ENCODE assay signal across 8 cellular contexts in the genomic region with DNA sequence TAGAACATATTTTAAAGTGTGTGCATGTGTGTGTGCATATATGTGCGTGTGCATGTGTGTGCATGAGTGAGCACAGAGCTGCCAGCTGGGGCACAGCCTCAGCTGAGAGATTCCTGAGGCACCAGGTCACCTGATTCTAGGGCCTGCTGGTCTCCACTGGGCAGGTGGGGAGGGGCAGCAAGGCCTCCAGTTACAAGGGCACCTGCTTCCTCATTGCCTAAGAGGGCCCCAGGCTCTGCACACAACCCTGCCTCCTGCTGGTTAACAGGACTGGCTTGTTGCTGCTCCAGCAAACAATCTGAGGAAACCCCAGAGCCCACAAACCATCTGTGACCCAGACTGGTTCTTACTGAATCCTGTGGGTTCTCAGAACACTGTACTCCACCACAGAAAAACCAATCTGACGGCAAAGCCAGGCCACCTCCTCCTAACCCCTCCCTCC. TPM values are rescaled to one million over a fixed set of nuclear protein-coding genes. Genes with fewer than 3 reads are reported as not detected.
DNase-seq lines count a peak whose midpoint lies in the region; ATAC-seq and TF ChIP-seq lines count a peak whose summit lies in the region.

No MANE protein-coding gene starts in this region.

- TF ChIP-seq CTCF in neural cell (IDR thresholded peaks at IDR 0.05; ENCODE audit: poor library complexity, severe bottlenecking): peak; percentile 13

- TF ChIP-seq RAD21 in neural cell (conservative IDR thresholded peaks at IDR 0.05): no peak

- H3K27ac ChIP-seq in neural cell (ENCODE audit: low read length): no peak overlapping the region

- H3K9me3 ChIP-seq in neural cell (ENCODE audit: low read length): no peaks in the 10 kb centered on the region

- H3K9me2 ChIP-seq in neural cell (ENCODE audit: insufficient read depth, low read length): no peaks in the 10 kb centered on the region

- no peaks in the 10 kb centered on the region for H3F3A ChIP-seq in neural cell (ENCODE audit: insufficient read depth, low read length, poor library complexity, severe bottlenecking)

- peaks cover 17% of the 10 kb centered on the region for H3K36me3 ChIP-seq in neural cell (ENCODE audit: insufficient read depth, low read length)

- H3K4me2 ChIP-seq in neural cell (ENCODE audit: low read length): no peak overlapping the region

- peak; percentile 62 for DNase-seq in CD1c-positive myeloid dendritic cell (ENCODE audit: extremely low spot score)
- DNase-seq in NCI-H2196 treated with DMSO at 0.1 percent for 48 hours (lab: John Stamatoyannopoulos, UW; ENCODE audit: unreplicated experiment): peak; percentile 90
- peak; percentile 26 for DNase-seq in activated CD4-positive, alpha-beta T cell treated with anti-CD3 and anti-CD28 coated beads for 1 hour
- DNase-seq in ecto neural progenitor cell (ENCODE audit: low spot score): peak; percentile 72
- no peak for DNase-seq in AG08395 (ENCODE audit: low spot score)

- peak; percentile 74 for ATAC-seq in GM19328 (IDR thresholded peaks at IDR 0.05; ENCODE audit: unreplicated experiment)
- ATAC-seq in HG03175 (IDR thresholded peaks at IDR 0.05; ENCODE audit: unreplicated experiment): peak; percentile 85

- no peaks in the 10 kb centered on the region for H3K79me2 ChIP-seq in neural cell (replicated peaks; ENCODE audit: insufficient read depth, low read length)

- no peaks in the 10 kb centered on the region for H3K27me3 ChIP-seq in neural cell (ENCODE audit: insufficient read depth, low read depth, low read length)

- no peak overlapping the region for H3K4me3 ChIP-seq in neural cell (ENCODE audit: low read length)

- no peaks in the 10 kb centered on the region for H4K20me1 ChIP-seq in neural cell (ENCODE audit: insufficient read depth)

- no peak overlapping the region for H3K9ac ChIP-seq in neural cell (ENCODE audit: low read length)

- no peak for TF ChIP-seq EP300 in neural cell (conservative IDR thresholded peaks at IDR 0.05; ENCODE audit: poor library complexity, severe bottlenecking)

- H2AFZ ChIP-seq in neural cell (ENCODE audit: low read depth, low read length): no peak overlapping the region

TF ChIP-seq in neural cell, 6 proteins besides CTCF, POLR2A, EP300 and RAD21:
- TF ChIP-seq, protein P1, sequence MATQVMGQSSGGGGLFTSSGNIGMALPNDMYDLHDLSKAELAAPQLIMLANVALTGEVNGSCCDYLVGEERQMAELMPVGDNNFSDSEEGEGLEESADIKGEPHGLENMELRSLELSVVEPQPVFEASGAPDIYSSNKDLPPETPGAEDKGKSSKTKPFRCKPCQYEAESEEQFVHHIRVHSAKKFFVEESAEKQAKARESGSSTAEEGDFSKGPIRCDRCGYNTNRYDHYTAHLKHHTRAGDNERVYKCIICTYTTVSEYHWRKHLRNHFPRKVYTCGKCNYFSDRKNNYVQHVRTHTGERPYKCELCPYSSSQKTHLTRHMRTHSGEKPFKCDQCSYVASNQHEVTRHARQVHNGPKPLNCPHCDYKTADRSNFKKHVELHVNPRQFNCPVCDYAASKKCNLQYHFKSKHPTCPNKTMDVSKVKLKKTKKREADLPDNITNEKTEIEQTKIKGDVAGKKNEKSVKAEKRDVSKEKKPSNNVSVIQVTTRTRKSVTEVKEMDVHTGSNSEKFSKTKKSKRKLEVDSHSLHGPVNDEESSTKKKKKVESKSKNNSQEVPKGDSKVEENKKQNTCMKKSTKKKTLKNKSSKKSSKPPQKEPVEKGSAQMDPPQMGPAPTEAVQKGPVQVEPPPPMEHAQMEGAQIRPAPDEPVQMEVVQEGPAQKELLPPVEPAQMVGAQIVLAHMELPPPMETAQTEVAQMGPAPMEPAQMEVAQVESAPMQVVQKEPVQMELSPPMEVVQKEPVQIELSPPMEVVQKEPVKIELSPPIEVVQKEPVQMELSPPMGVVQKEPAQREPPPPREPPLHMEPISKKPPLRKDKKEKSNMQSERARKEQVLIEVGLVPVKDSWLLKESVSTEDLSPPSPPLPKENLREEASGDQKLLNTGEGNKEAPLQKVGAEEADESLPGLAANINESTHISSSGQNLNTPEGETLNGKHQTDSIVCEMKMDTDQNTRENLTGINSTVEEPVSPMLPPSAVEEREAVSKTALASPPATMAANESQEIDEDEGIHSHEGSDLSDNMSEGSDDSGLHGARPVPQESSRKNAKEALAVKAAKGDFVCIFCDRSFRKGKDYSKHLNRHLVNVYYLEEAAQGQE (IDR thresholded peaks at IDR 0.05; ENCODE audit: borderline replicate concordance): no peak
- TF ChIP-seq EZH2 (IDR thresholded peaks at IDR 0.05; ENCODE audit: borderline replicate concordance, insufficient read depth, low read length, poor library complexity, severe bottlenecking) (no peak), MXI1 (conservative IDR thresholded peaks at IDR 0.05; ENCODE audit: poor library complexity, severe bottlenecking) (no peak), TAF1 (IDR thresholded peaks at IDR 0.05; ENCODE audit: low read depth) (no peak), POLR2AphosphoS5 (IDR thresholded peaks at IDR 0.05) (no peak), SMC3 (conservative IDR thresholded peaks at IDR 0.05; ENCODE audit: poor library complexity) (no peak)
TF ChIP-seq in neural cell: peak in this region for 0.

RNA-seq across cellular contexts. Expression of a gene that starts 22.9 kb away (rescaled TPM):
- 44.9 and 47.2 TPM in 2 replicates for polyA plus RNA-seq in neural cell
- 50.6 and 53.5 TPM in 2 replicates for polyA minus RNA-seq in neural cell

RNA-seq across cellular contexts. Expression of a gene that starts 36.6 kb away (rescaled TPM):
- polyA plus RNA-seq in neural cell: 32.2 and 34.1 TPM in 2 replicates
- polyA minus RNA-seq in neural cell: 79.6 and 83.0 TPM in 2 replicates

RNA-seq across cellular contexts. Expression of a gene that starts 57.5 kb away (rescaled TPM):
- polyA plus RNA-seq in neural cell: 43.5 and 57.1 TPM in 2 replicates
- polyA minus RNA-seq in neural cell: 65.0 and 73.4 TPM in 2 replicates
